In genomic region chr5:176362098-176362442, GRCh38 we compare ENCODE assay signal across 8 cellular contexts. TPM values are rescaled to one million over a fixed set of nuclear protein-coding genes. Genes with fewer than 3 reads are reported as not detected.
DNase-seq lines count a peak whose midpoint lies in the region; TF ChIP-seq lines count a peak whose summit lies in the region.

No MANE protein-coding gene starts in this region.

- CTCF ChIA-PET in activated naive CD4-positive, alpha-beta T cell treated with anti-CD3 and anti-CD28 coated beads, Interleukin-2, amount 10 ng/mL, durations not matched to agents 7 days and 5 days (lab: Charles Lee): interaction anchor here (0.6 to 1.3 kb wide), 4 partner anchors 24 to 236 kb away, joined by 3 to 4 read pairs (median 3); partner anchors contain the start of gene CLTB

- H3K27ac ChIP-seq in ectodermal cell (ENCODE audit: insufficient read depth, low read depth, low read length, poor library complexity, severe bottlenecking): no peak overlapping the region
- H3K27ac ChIP-seq in ovary: peak overlapping the region in 1 of 2 donors; percentile 45

- no peaks in the 10 kb centered on the region for H3K4me1 ChIP-seq in ectodermal cell (ENCODE audit: control insufficient read depth, insufficient read depth, low read length)
- H3K4me1 ChIP-seq in ovary (ENCODE audit: insufficient read depth): peaks cover 8% of the 10 kb centered on the region

- intact Hi-C loops in ovary (cut with DNase I): loop anchor here in 1 of 4 donors (2.0 to 10.0 kb wide), 2 partner anchors 47 to 187 kb away; no protein-coding TSS in a partner anchor

- no peak for TF ChIP-seq CTCF in ovary (IDR thresholded peaks at IDR 0.05)

- no peak for TF ChIP-seq POLR2A in ovary (IDR thresholded peaks at IDR 0.05)

- H3K4me3 Mint-ChIP-seq in activated naive CD4-positive, alpha-beta T cell treated with anti-CD3 and anti-CD28 coated beads, Interleukin-2, amount 10 ng/mL, durations not matched to agents 7 days and 5 days: peak overlapping the region; percentile 97

- peaks cover 45% of the 10 kb centered on the region for H3K4me1 Mint-ChIP-seq in activated naive CD4-positive, alpha-beta T cell treated with anti-CD3 and anti-CD28 coated beads, Interleukin-2, amount 10 ng/mL, durations not matched to agents 7 days and 5 days

- H3K36me3 Mint-ChIP-seq in activated naive CD4-positive, alpha-beta T cell treated with anti-CD3 and anti-CD28 coated beads, Interleukin-2, amount 10 ng/mL, durations not matched to agents 7 days and 5 days: peaks cover 25% of the 10 kb centered on the region

- no peaks in the 10 kb centered on the region for H3K9me3 Mint-ChIP-seq in activated naive CD4-positive, alpha-beta T cell treated with anti-CD3 and anti-CD28 coated beads, Interleukin-2, amount 10 ng/mL, durations not matched to agents 7 days and 5 days

- no peaks in the 10 kb centered on the region for H3K9me3 ChIP-seq in ectodermal cell (ENCODE audit: control insufficient read depth, low read length)
- no peaks in the 10 kb centered on the region for H3K9me3 ChIP-seq in ovary

- H3K27me3 ChIP-seq in ectodermal cell (ENCODE audit: control insufficient read depth, insufficient read depth, low read length, poor library complexity, severe bottlenecking) (peaks cover 55% of the 10 kb centered on the region), ovary (no peaks in the 10 kb centered on the region)

- WGBS in ectodermal cell, 2 experiments: 24% methylated on average over 12 of the region's 12 CpGs
- WGBS in ovary, 3 donors: 41 to 50% (median 44%) methylated on average over 12 of the region's 12 CpGs

- H3K27me3 Mint-ChIP-seq in activated naive CD4-positive, alpha-beta T cell treated with anti-CD3 and anti-CD28 coated beads, Interleukin-2, amount 10 ng/mL, durations not matched to agents 7 days and 5 days: no peaks in the 10 kb centered on the region

- no peak for DNase-seq in activated naive CD4-positive, alpha-beta T cell treated with anti-CD3 and anti-CD28 coated beads, Interleukin-2, amount 10 ng/mL, durations not matched to agents 7 days and 5 days
- DNase-seq in activated naive CD4-positive, alpha-beta T cell treated with anti-CD3 and anti-CD28 coated beads, Interleukin-2, amount 50 U/mL, for 16 hours: no peak
- DNase-seq in Jurkat, Clone E6-1 (ENCODE audit: low read depth, low spot score): no peak
- DNase-seq in ovary: no peak
- DNase-seq in ureter (ENCODE audit: low spot score): no peak
- no peak for DNase-seq in HUDEP-2 (lab: John Stamatoyannopoulos, UW; ENCODE audit: unreplicated experiment in 76 of 76)
- DNase-seq in activated CD4-positive, alpha-beta T cell treated with anti-CD3 and anti-CD28 coated beads for 48 hours: no peak

- H3K36me3 ChIP-seq in ectodermal cell (ENCODE audit: control insufficient read depth, insufficient read depth, low read length) (peaks cover 7% of the 10 kb centered on the region), ovary (no peaks in the 10 kb centered on the region)

- peak overlapping the region; percentile 95 for H3K27ac Mint-ChIP-seq in activated naive CD4-positive, alpha-beta T cell treated with anti-CD3 and anti-CD28 coated beads, Interleukin-2, amount 10 ng/mL, durations not matched to agents 7 days and 5 days

- peak overlapping the region; percentile 89 for H3K4me3 ChIP-seq in Jurkat, Clone E6-1 (ENCODE audit: low read length)
- peak overlapping the region; percentile 99 for H3K4me3 ChIP-seq in ectodermal cell (ENCODE audit: insufficient read depth, low read depth, low read length)
- H3K4me3 ChIP-seq in ovary: peak overlapping the region; percentile 74

- TF ChIP-seq EP300 in ovary (IDR thresholded peaks at IDR 0.05): no peak

RNA-seq across cellular contexts. Expression of gene KIAA1191, which starts 0.5 kb away (rescaled TPM):
- 54.7 TPM for polyA plus RNA-seq in Jurkat, Clone E6-1 (2012; ENCODE audit: insufficient read depth, insufficient read length)
- 145 TPM for polyA plus RNA-seq in ectodermal cell (2013, experiment 1 of 4)
- 160 TPM for polyA plus RNA-seq in ectodermal cell (2013, experiment 2 of 4)
- polyA plus RNA-seq in ectodermal cell (2013, experiment 3 of 4): 121 TPM
- polyA plus RNA-seq in ectodermal cell (2013, experiment 4 of 4): 134 TPM
- total RNA-seq in ovary (100 to 1,000 TPM in 6 of 7 donors, 10 to 100 TPM in 1; 95.3 to 149 (median 116) TPM), ureter (115 TPM)
- polyA plus RNA-seq in ovary: 100 to 1,000 TPM in 1 of 2 donors, 10 to 100 TPM in 1; 87.5 to 166 TPM

RNA-seq across cellular contexts. Expression of gene ARL10, which starts 3.2 kb away (rescaled TPM):
- not detected for polyA plus RNA-seq in Jurkat, Clone E6-1 (2012; ENCODE audit: insufficient read depth, insufficient read length)
- polyA plus RNA-seq in ectodermal cell (2013, experiment 1 of 4): 14.5 TPM
- polyA plus RNA-seq in ectodermal cell (2013, experiment 2 of 4): 17.8 TPM
- polyA plus RNA-seq in ectodermal cell (2013, experiment 3 of 4): 10.2 TPM
- polyA plus RNA-seq in ectodermal cell (2013, experiment 4 of 4): 12.6 TPM
- total RNA-seq in ovary: 10 to 100 TPM in 5 of 7 donors, 1 to 10 TPM in 2; 4.0 to 26.7 (median 19.1) TPM
- polyA plus RNA-seq in ovary: 1 to 10 TPM; 8.4 TPM
- total RNA-seq in ureter: 9.3 TPM

RNA-seq across cellular contexts. Expression of gene NOP16, which starts 26.3 kb away (rescaled TPM):
- 104 TPM for polyA plus RNA-seq in Jurkat, Clone E6-1 (2012; ENCODE audit: insufficient read depth, insufficient read length)
- polyA plus RNA-seq in ectodermal cell (2013, experiment 1 of 4): 24.5 TPM
- 25.2 TPM for polyA plus RNA-seq in ectodermal cell (2013, experiment 2 of 4)
- 22.5 TPM for polyA plus RNA-seq in ectodermal cell (2013, experiment 3 of 4)
- polyA plus RNA-seq in ectodermal cell (2013, experiment 4 of 4): 23.6 TPM
- total RNA-seq in ovary: 10 to 100 TPM in 6 of 7 donors, 1 to 10 TPM in 1; 8.9 to 27.0 (median 17.9) TPM
- polyA plus RNA-seq in ovary: 10 to 100 TPM; 11.1 to 12.1 TPM
- 26.6 TPM for total RNA-seq in ureter

RNA-seq across cellular contexts. Expression of gene HIGD2A, which starts 26.5 kb away (rescaled TPM):
- polyA plus RNA-seq in Jurkat, Clone E6-1 (2012; ENCODE audit: insufficient read depth, insufficient read length): 97.7 TPM
- polyA plus RNA-seq in ectodermal cell (2013, experiment 1 of 4): 114 TPM
- polyA plus RNA-seq in ectodermal cell (2013, experiment 2 of 4): 123 TPM
- polyA plus RNA-seq in ectodermal cell (2013, experiment 3 of 4): 136 TPM
- polyA plus RNA-seq in ectodermal cell (2013, experiment 4 of 4): 144 TPM
- total RNA-seq in ovary (100 to 1,000 TPM in 4 of 7 donors, 10 to 100 TPM in 3; 64.3 to 131 (median 100) TPM), ureter (145 TPM)
- 100 to 1,000 TPM in 1 of 2 donors, 10 to 100 TPM in 1; 76.6 to 117 TPM for polyA plus RNA-seq in ovary

RNA-seq across cellular contexts. Expression of gene CLTB, which starts 54.3 kb away (rescaled TPM):
- polyA plus RNA-seq in Jurkat, Clone E6-1 (2012; ENCODE audit: insufficient read depth, insufficient read length): 59.1 TPM
- polyA plus RNA-seq in ectodermal cell (2013, experiment 1 of 4): 27.5 TPM
- polyA plus RNA-seq in ectodermal cell (2013, experiment 2 of 4): 25.1 TPM
- 26.1 TPM for polyA plus RNA-seq in ectodermal cell (2013, experiment 3 of 4)
- polyA plus RNA-seq in ectodermal cell (2013, experiment 4 of 4): 25.5 TPM
- total RNA-seq in ovary (100 to 1,000 TPM in 5 of 7 donors, 10 to 100 TPM in 2; 79.7 to 138 (median 115) TPM), ureter (66.1 TPM)
- 100 to 1,000 TPM in 1 of 2 donors, 10 to 100 TPM in 1; 35.9 to 104 TPM for polyA plus RNA-seq in ovary
